Comparison of ENCODE assay signal across 18 cellular contexts in the genomic region with DNA sequence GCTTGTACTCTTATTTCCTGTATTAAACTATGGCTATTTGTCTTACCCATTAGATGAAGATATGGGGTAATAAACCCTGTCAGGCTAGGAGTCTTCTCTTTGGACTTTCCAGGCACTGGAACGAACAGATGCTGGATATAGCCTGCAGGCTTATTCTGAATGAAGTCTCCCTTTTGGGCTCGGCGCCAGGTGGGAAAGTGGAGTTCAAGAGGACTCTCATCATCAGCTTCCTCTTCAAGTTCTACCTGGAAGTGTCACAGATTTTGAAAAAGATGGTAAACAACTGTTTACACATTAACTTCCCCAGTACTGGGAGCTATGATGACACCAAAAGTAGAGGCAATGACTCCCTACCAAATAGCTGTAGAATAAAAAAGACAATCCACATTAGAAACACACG. TPM values are rescaled to one million over a fixed set of nuclear protein-coding genes. Genes with fewer than 3 reads are reported as not detected.
"Had no signal": no experiment of that assay in that cellular context is flagged by ENCODE, and none has a peak within 500 bp of the region (broad histone marks: within the 10 kb centered on the region; RNA-seq: fewer than 3 reads in every experiment).

No MANE protein-coding gene starts in this region.

- H3K36me3 ChIP-seq: ascending aorta, breast epithelium, gastrocnemius medialis, left lung, thyroid gland had no signal

- DNase-seq: activated CD8-positive, alpha-beta memory T cell treated with anti-CD3 and anti-CD28 coated beads, Interleukin-2, amount 10 ng/mL, durations not matched to agents 7 days and 5 days; activated naive CD4-positive, alpha-beta T cell treated with anti-CD3 and anti-CD28 coated beads for 36 hours; activated naive CD8-positive, alpha-beta T cell treated with anti-CD3 and anti-CD28 coated beads, Interleukin-2, amount 50 U/mL, for 24 hours; activated T-cell treated with anti-CD3 and anti-CD28 coated beads, Interleukin-2, amount 50 U/mL, for 1 hour; cerebellar nuclear complex; effector memory CD8-positive, alpha-beta T cell; gastrocnemius medialis; heart left ventricle; left lung; naive thymus-derived CD8-positive, alpha-beta T cell; stimulated activated naive B cell treated with anti-CD40 and anti-IgM and Interleukin-4, amounts not matched to agents 10 μg/mL and 1 μg/mL and 100 μg/mL, for 72 hours; thyroid gland had no signal

- H3K9me3 ChIP-seq: ascending aorta, breast epithelium, gastrocnemius medialis, heart left ventricle, left lung, pancreas, thyroid gland had no signal

- H3K27me3 ChIP-seq: ascending aorta, breast epithelium, gastrocnemius medialis, heart left ventricle, left lung, pancreas, thyroid gland had no signal

- H3K4me3 ChIP-seq: ascending aorta, breast epithelium, gastrocnemius medialis, heart left ventricle, left lung, pancreas, thyroid gland had no signal

- H3K4me1 ChIP-seq: ascending aorta, breast epithelium, gastrocnemius medialis, thyroid gland had no signal

- FAIRE-seq: islet of Langerhans, pancreas, urothelium cell line had no signal

- ATAC-seq: activated CD8-positive, alpha-beta memory T cell treated with anti-CD3 and anti-CD28 coated beads, Interleukin-2, amount 10 ng/mL, durations not matched to agents 7 days and 5 days; activated naive CD8-positive, alpha-beta T cell treated with anti-CD3 and anti-CD28 coated beads, Interleukin-2, amount 50 U/mL, for 24 hours; effector memory CD8-positive, alpha-beta T cell; gastrocnemius medialis; heart left ventricle; left lung; naive thymus-derived CD8-positive, alpha-beta T cell; pancreas; stimulated activated naive B cell treated with anti-CD40 and anti-IgM and Interleukin-4, amounts not matched to agents 10 μg/mL and 1 μg/mL and 100 μg/mL, for 72 hours had no signal

- H3K27ac ChIP-seq: ascending aorta, breast epithelium, gastrocnemius medialis, heart left ventricle, left lung, pancreas, thyroid gland had no signal

RNA-seq across cellular contexts. Expression of gene AOX1, which starts 27.9 kb away (rescaled TPM):
- total RNA-seq: activated T-helper 2 cell treated with anti-CD3 and anti-CD28 coated beads, Interferon-gamma antibody, Interleukin-2, Interleukin-4, amounts not matched to agents 10 μg/mL and 5 μg/mL and 100 μg/mL, durations not matched to agents 14 hours and 24 hours and 36 hours; naive thymus-derived CD8-positive, alpha-beta T cell had no signal
- polyA plus RNA-seq: naive thymus-derived CD8-positive, alpha-beta T cell had no signal
